In the genomic region with DNA sequence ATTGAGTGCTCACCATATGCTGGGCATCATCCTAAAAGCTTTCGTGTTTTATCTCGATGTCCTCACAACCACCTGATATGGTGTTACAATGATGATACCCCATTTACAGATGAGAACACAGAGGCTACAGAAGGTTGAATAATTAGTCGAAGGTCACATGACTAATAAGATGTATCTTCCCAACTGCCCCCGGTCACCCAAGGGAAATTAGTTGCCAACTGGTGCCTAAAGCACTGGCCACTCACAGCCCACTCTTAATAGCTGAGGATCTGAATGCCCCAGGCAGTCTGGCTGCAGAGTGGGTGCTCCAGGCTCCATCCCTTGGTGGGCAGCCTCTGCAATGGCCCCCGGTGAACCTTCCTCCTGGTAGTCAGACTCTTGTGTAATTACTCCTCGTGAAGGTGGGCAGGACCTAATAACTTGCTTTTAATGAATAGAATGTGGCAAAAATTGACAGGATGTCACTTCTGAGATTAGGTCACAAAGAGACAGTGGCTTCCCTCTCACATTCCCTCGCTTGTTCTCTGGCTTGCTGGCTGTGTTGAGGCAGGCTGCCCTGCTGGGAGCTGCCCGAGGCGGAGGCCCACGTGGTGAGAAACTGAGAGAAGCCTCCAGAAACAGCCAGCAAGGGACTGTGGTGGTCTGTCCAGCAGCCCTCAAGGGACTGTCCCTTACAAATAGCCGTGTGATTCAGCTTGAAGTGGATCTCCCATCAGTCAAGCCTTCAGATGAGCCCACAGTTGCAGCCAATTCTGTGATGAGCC, we compare ENCODE assay signal across 17 cellular contexts.
"Had no signal": no experiment of that assay in that cellular context is flagged by ENCODE, and none has a peak within 500 bp of the region (broad histone marks: within the 10 kb centered on the region; RNA-seq: fewer than 3 reads in every experiment).

No MANE protein-coding gene starts in this region.

- H3K36me3 Mint-ChIP-seq: activated naive CD4-positive, alpha-beta T cell treated with anti-CD3 and anti-CD28 coated beads, Interleukin-2, amount 50 U/mL, for 24 hours; stimulated activated memory B cell treated with anti-CD40 and anti-IgM and Interleukin-4, amounts not matched to agents 10 μg/mL and 1 μg/mL and 100 μg/mL, for 72 hours; WTC11 had no signal

- H3K36me3 ChIP-seq: esophagus squamous epithelium, pancreas, tibial artery had no signal

- H3K4me3 ChIP-seq: coronary artery, esophagus squamous epithelium, pancreas, tibial artery had no signal

- H3K27ac ChIP-seq: coronary artery, esophagus squamous epithelium, pancreas, tibial artery had no signal

- H3K27me3 ChIP-seq: pancreas, tibial artery had no signal

- H3K27ac Mint-ChIP-seq: activated naive CD4-positive, alpha-beta T cell treated with anti-CD3 and anti-CD28 coated beads, Interleukin-2, amount 50 U/mL, for 24 hours; stimulated activated memory B cell treated with anti-CD40 and anti-IgM and Interleukin-4, amounts not matched to agents 10 μg/mL and 1 μg/mL and 100 μg/mL, for 72 hours had no signal

- DNase-seq: activated CD4-positive, alpha-beta T cell treated with anti-CD3 and anti-CD28 coated beads for 4 hours; caudate nucleus; effector CD4-positive, alpha-beta T cell; esophagus squamous epithelium; hypothalamus; kidney glomerular epithelial cell; mesendoderm; pancreas; stimulated activated CD4-positive, alpha-beta T cell treated with anti-CD3 and anti-CD28 coated beads, Interleukin-12 subunit alpha, Interleukin-12 subunit beta, amount 100 ng/mL, for 4 hours; stimulated activated CD4-positive, alpha-beta T cell treated with anti-CD3 and anti-CD28 coated beads, Interleukin-2, amount 100 ng/mL, for 24 hours; T-helper 2 cell had no signal

- H3K9me3 Mint-ChIP-seq: activated naive CD4-positive, alpha-beta T cell treated with anti-CD3 and anti-CD28 coated beads, Interleukin-2, amount 50 U/mL, for 24 hours; neural crest cell; stimulated activated memory B cell treated with anti-CD40 and anti-IgM and Interleukin-4, amounts not matched to agents 10 μg/mL and 1 μg/mL and 100 μg/mL, for 72 hours; WTC11 had no signal

- ATAC-seq: pancreas; stimulated activated memory B cell treated with anti-CD40 and anti-IgM and Interleukin-4, amounts not matched to agents 10 μg/mL and 1 μg/mL and 100 μg/mL, for 72 hours; WTC11 had no signal

- H3K4me1 ChIP-seq: pancreas had no signal

- H3K4me3 Mint-ChIP-seq: activated naive CD4-positive, alpha-beta T cell treated with anti-CD3 and anti-CD28 coated beads, Interleukin-2, amount 50 U/mL, for 24 hours; neural crest cell; stimulated activated memory B cell treated with anti-CD40 and anti-IgM and Interleukin-4, amounts not matched to agents 10 μg/mL and 1 μg/mL and 100 μg/mL, for 72 hours; WTC11 had no signal

- H3K9me3 ChIP-seq: esophagus squamous epithelium, pancreas, tibial artery had no signal
